8 cellular contexts compared by ENCODE assay signal in genomic region chr1:223748405-223748772, GRCh38. TPM values are rescaled to one million over a fixed set of nuclear protein-coding genes. Genes with fewer than 3 reads are reported as not detected.
A peak's percentile ranks its signal among the peaks of the same experiment; 100 is the strongest.
DNase-seq lines count a peak whose midpoint lies in the region; ATAC-seq and TF ChIP-seq lines count a peak whose summit lies in the region.

No MANE protein-coding gene starts in this region.

- intact Hi-C loops in left cardiac atrium (cut with DNase I): loop anchor here in 1 of 2 donors (5.0 kb wide), 1 partner anchor 36 kb away; the partner anchor contains the start of gene CAPN2

- peak overlapping the region in 6 of 7 experiments; percentile 26 to 40 (median 28) for H3K4me3 ChIP-seq in skin epidermis

- DNase-seq in activated CD4-positive, CD25-positive, alpha-beta regulatory T cell (lab: John Stamatoyannopoulos, UW): no peak
- no peak for DNase-seq in left cardiac atrium
- DNase-seq in retina: no peak

- no peak for TF ChIP-seq CTCF in VCaP (conservative IDR thresholded peaks at IDR 0.05)

- H3K27ac ChIP-seq in VCaP (peak overlapping the region; percentile 77), skin epidermis (peak overlapping the region in 12 of 21 experiments; percentile 29 to 70 (median 61))

- ATAC-seq in activated CD4-positive, CD25-positive, alpha-beta regulatory T cell treated with anti-CD3 and anti-CD28 coated beads, Interleukin-2, amount 50 U/mL, for 24 hours: peak; percentile 44 to 62
- ATAC-seq in left cardiac atrium (peak; percentile 50 to 82), HG03159 (IDR thresholded peaks at IDR 0.05; ENCODE audit: unreplicated experiment) (no peak), GM19463 (IDR thresholded peaks at IDR 0.05; ENCODE audit: unreplicated experiment) (no peak)

RNA-seq across cellular contexts. Expression of gene CAPN2, which starts 36.0 kb away (rescaled TPM):
- total RNA-seq in left cardiac atrium: 100 to 1,000 TPM in 1 of 2 donors, 10 to 100 TPM in 1; 89.1 to 107 TPM

Comparison
In these comparisons a context has a peak if more than half of its experiments do, and no peak if none do; other contexts are left out.
1. ATAC-seq: peak in activated CD4-positive, CD25-positive, alpha-beta regulatory T cell treated with anti-CD3 and anti-CD28 coated beads, Interleukin-2, amount 50 U/mL, for 24 hours (2 of 2) and left cardiac atrium (2 of 2); none in HG03159 (single experiment) and GM19463 (single experiment).